13 cellular contexts compared by ENCODE assay signal in the genomic region with DNA sequence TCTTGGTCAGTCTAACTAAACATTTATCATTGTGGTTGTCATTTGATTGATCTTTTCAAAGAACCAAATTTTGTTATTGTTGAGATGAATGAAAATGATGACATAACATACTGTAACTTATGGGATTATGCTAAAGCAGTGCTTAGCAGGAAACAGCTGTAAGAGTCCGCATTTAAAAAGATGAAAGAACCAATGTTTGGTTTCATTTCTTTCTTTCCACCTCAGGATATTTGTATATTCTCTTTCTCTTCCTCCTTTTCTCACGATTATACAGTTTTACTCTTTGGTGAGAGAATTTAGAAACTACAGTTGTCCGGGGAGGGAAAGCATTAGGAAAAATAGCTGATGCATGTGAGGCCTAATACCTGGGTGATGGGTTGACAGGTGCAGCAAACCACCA.
DNase-seq lines count a peak whose midpoint lies in the region; ATAC-seq and TF ChIP-seq lines count a peak whose summit lies in the region.
"Had no signal": no experiment of that assay in that cellular context is flagged by ENCODE, and none has a peak within 500 bp of the region (broad histone marks: within the 10 kb centered on the region; RNA-seq: fewer than 3 reads in every experiment).

No MANE protein-coding gene starts in this region.

- no peak for TF ChIP-seq CTCF in GM10266 (IDR thresholded peaks at IDR 0.05; ENCODE audit: control insufficient read depth, insufficient read depth, low read depth, missing control alignments)

- ATAC-seq in GM19395 (IDR thresholded peaks at IDR 0.05; ENCODE audit: unreplicated experiment), result peak; percentile 81
- ATAC-seq in HG02870 (IDR thresholded peaks at IDR 0.05; ENCODE audit: unreplicated experiment), result peak; percentile 85
- peak; percentile 69 for ATAC-seq in HG03571 (IDR thresholded peaks at IDR 0.05; ENCODE audit: unreplicated experiment)
- ATAC-seq: natural killer cell treated with Interleukin-12 subunit alpha and Interleukin-12 subunit beta and Interleukin-15 and Interleukin-18, amount 100 ng/mL, for 72 hours had no signal

- peak; percentile 27 for DNase-seq in GM10266 (ENCODE audit: extremely low spot score)
- DNase-seq in UCSD-AML1 (lab: John Stamatoyannopoulos, UW; ENCODE audit: unreplicated experiment), result no peak
- DNase-seq in SW480 (ENCODE audit: low spot score), result no peak
- no peak for DNase-seq in NCI-H2081 treated with DMSO at 0.1 percent for 48 hours (lab: John Stamatoyannopoulos, UW)
- no peak for DNase-seq in NCI-H1417 (lab: John Stamatoyannopoulos, UW)
- DNase-seq: activated CD8-positive, alpha-beta memory T cell treated with anti-CD3 and anti-CD28 coated beads for 24 hours; anterior cingulate cortex; BE2C; NCI-H345 had no signal
